26 cellular contexts compared by ENCODE assay signal in genomic region chr7:75537731-75538130, GRCh38. TPM values are rescaled to one million over a fixed set of nuclear protein-coding genes. Genes with fewer than 3 reads are reported as not detected.
"Had no signal": no experiment of that assay in that cellular context is flagged by ENCODE, and none has a peak within 500 bp of the region (broad histone marks: within the 10 kb centered on the region; RNA-seq: fewer than 3 reads in every experiment).

No MANE protein-coding gene starts in this region.

- H3K4me1 Mint-ChIP-seq: brain had no signal

- ATAC-seq: activated T-cell treated with anti-CD3 and anti-CD28 coated beads, Interleukin-2, amount 50 U/mL, for 72 hours; SK-N-SH treated with all-trans-retinoic acid at 6 μM for 48 hours had no signal

- H3K27ac ChIP-seq: Peyer's patch, RWPE1, SJSA1 had no signal

- H3K4me3 Mint-ChIP-seq: activated naive CD8-positive, alpha-beta T cell; activated T-cell treated with anti-CD3 and anti-CD28 coated beads, Interleukin-2, amount 50 U/mL, for 72 hours; brain had no signal

- H3K27me3 ChIP-seq: MG63, Peyer's patch, SJSA1 had no signal

- H3K36me3 Mint-ChIP-seq: activated naive CD8-positive, alpha-beta T cell had no signal

- H3K9me3 Mint-ChIP-seq: activated T-cell treated with anti-CD3 and anti-CD28 coated beads, Interleukin-2, amount 50 U/mL, for 72 hours; brain had no signal

- H3K4me3 ChIP-seq: MG63, Peyer's patch, SJSA1 had no signal

- H3K27me3 Mint-ChIP-seq: activated naive CD8-positive, alpha-beta T cell had no signal

- DNase-seq: activated CD4-positive, alpha-beta T cell treated with anti-CD3 and anti-CD28 coated beads for 48 hours; activated CD4-positive, alpha-beta T cell treated with anti-CD3 and anti-CD28 coated beads, Interleukin-2, amount 50 U/mL, for 4 hours; activated CD4-positive, CD25-positive, alpha-beta regulatory T cell treated with anti-CD3 and anti-CD28 coated beads, Interleukin-2, amount 50 U/mL, for 72 hours; activated CD8-positive, alpha-beta memory T cell treated with anti-CD3 and anti-CD28 coated beads, Interleukin-2, amount 50 U/mL, for 4 hours; activated naive CD4-positive, alpha-beta T cell treated with Interleukin-2 at 50 U/mL for 16 hours; activated T-cell treated with anti-CD3 and anti-CD28 coated beads, Interleukin-2, amount 50 U/mL, for 72 hours; amygdala; MG63; NCI-H1105; NCI-H1436; NCI-H1694 treated with DMSO at 0.1 percent for 48 hours; NCI-H2029 treated with DMSO at 0.1 percent for 48 hours; NCI-H345; NCI-H510A; NCI-H69; SHP77; SW 1271 had no signal

- H3K4me1 ChIP-seq: Peyer's patch had no signal

- H3K9me3 ChIP-seq: MG63, Peyer's patch, SJSA1 had no signal

- H3K27ac Mint-ChIP-seq: activated naive CD8-positive, alpha-beta T cell; activated T-cell treated with anti-CD3 and anti-CD28 coated beads, Interleukin-2, amount 50 U/mL, for 72 hours; brain had no signal

- H3K36me3 ChIP-seq: MG63 had no signal

RNA-seq across cellular contexts. Expression of gene SPDYE5, which starts 45.6 kb away (rescaled TPM):
- total RNA-seq: activated CD8-positive, alpha-beta memory T cell treated with anti-CD3 and anti-CD28 coated beads for 36 hours; activated T-cell treated with anti-CD3 and anti-CD28 coated beads, Interleukin-2, amount 50 U/mL, for 72 hours; astrocyte; Peyer's patch; SJSA1; T-helper 1 cell treated with Interleukin-12 subunit alpha and Interleukin-12 subunit beta and Interleukin-4 antibody, amounts not matched to agents 30 ng/mL and 1 ng/mL, for 36 hours had no signal
